In genomic region chr11:8329336-8329735, GRCh38 we compare ENCODE assay signal across 14 cellular contexts.
DNase-seq lines count a peak whose midpoint lies in the region; FAIRE-seq and TF ChIP-seq lines count a peak whose summit lies in the region.
"Had no signal": no experiment of that assay in that cellular context is flagged by ENCODE, and none has a peak within 500 bp of the region (broad histone marks: within the 10 kb centered on the region; RNA-seq: fewer than 3 reads in every experiment).

No MANE protein-coding gene starts in this region.

- WGBS in neuronal stem cell (ENCODE audit: extremely low coverage in 2 of 2, insufficient read length in 2 of 2, insufficient replicate concordance in 1 of 2), 2 donors: no CpG with 5 or more reads among the region's 6 CpGs

- peak overlapping the region; percentile 38 to 95 (median 89) for H3K27ac Mint-ChIP-seq in brain
- no peak overlapping the region for H3K27ac Mint-ChIP-seq in progenitor cell of endocrine pancreas
- H3K27ac Mint-ChIP-seq: activated naive CD8-positive, alpha-beta T cell treated with anti-CD3 and anti-CD28 coated beads, Interleukin-2, amount 10 ng/mL, durations not matched to agents 7 days and 5 days; natural killer cell treated with Interleukin-12 subunit alpha and Interleukin-12 subunit beta and Interleukin-15 and Interleukin-18, amount 100 ng/mL, for 72 hours had no signal

- H4K91ac ChIP-seq in neuronal stem cell (ENCODE audit: low read depth, low read length, poor library complexity): no peak overlapping the region

- H3K4me1 Mint-ChIP-seq in brain (peaks cover 83% of the 10 kb centered on the region), progenitor cell of endocrine pancreas (ENCODE audit: low read depth) (no peaks in the 10 kb centered on the region)

- H3K9me3 Mint-ChIP-seq in brain: peaks cover 0 to 4% (median 0%) of the 10 kb centered on the region in 5 experiments
- no peaks in the 10 kb centered on the region for H3K9me3 Mint-ChIP-seq in progenitor cell of endocrine pancreas (ENCODE audit: low read depth)
- H3K9me3 Mint-ChIP-seq: activated naive CD8-positive, alpha-beta T cell treated with anti-CD3 and anti-CD28 coated beads, Interleukin-2, amount 10 ng/mL, durations not matched to agents 7 days and 5 days; activated T-cell treated with anti-CD3 and anti-CD28 coated beads, Interleukin-2, amount 50 U/mL, for 4 hours; natural killer cell treated with Interleukin-12 subunit alpha and Interleukin-12 subunit beta and Interleukin-15 and Interleukin-18, amount 100 ng/mL, for 72 hours had no signal

- H3K36me3 Mint-ChIP-seq in brain (no peaks in the 10 kb centered on the region), progenitor cell of endocrine pancreas (ENCODE audit: insufficient read depth) (no peaks in the 10 kb centered on the region)
- H3K36me3 Mint-ChIP-seq: activated naive CD8-positive, alpha-beta T cell treated with anti-CD3 and anti-CD28 coated beads, Interleukin-2, amount 10 ng/mL, durations not matched to agents 7 days and 5 days; natural killer cell treated with Interleukin-12 subunit alpha and Interleukin-12 subunit beta and Interleukin-15 and Interleukin-18, amount 100 ng/mL, for 72 hours had no signal

- H3K27me3 ChIP-seq in BLaER1 (no peaks in the 10 kb centered on the region), HUES6 (ENCODE audit: control insufficient read depth, insufficient read depth, low read length) (no peaks in the 10 kb centered on the region), neuronal stem cell (ENCODE audit: control insufficient read depth in 3 of 3, insufficient read depth in 3 of 3, low read depth in 1 of 3, low read length in 3 of 3) (peaks cover 0 to 3% (median 0%) of the 10 kb centered on the region in 3 experiments)

- peak overlapping the region in 4 of 5 experiments; percentile 44 to 74 (median 70) for H3K4me3 Mint-ChIP-seq in brain
- H3K4me3 Mint-ChIP-seq in progenitor cell of endocrine pancreas (ENCODE audit: low read depth): no peak overlapping the region
- H3K4me3 Mint-ChIP-seq: activated T-cell treated with anti-CD3 and anti-CD28 coated beads, Interleukin-2, amount 50 U/mL, for 4 hours had no signal

- H3K23ac ChIP-seq in neuronal stem cell (ENCODE audit: low read depth, low read length, poor library complexity): peak overlapping the region; percentile 38

- H3K4me1 ChIP-seq in BLaER1: peaks cover 66% of the 10 kb centered on the region
- peaks cover 40% of the 10 kb centered on the region for H3K4me1 ChIP-seq in HUES6 (ENCODE audit: control insufficient read depth, insufficient read depth, low read length)
- H3K4me1 ChIP-seq in neuronal stem cell (ENCODE audit: control insufficient read depth in 2 of 2, insufficient read depth in 1 of 2, low read depth in 1 of 2, low read length in 2 of 2): peaks cover 22 to 43% of the 10 kb centered on the region in 2 donors

- in situ Hi-C loops in ACHN (cut with HindIII; ENCODE audit: low pct_ligation_motif_present, low pct_unique_long_range_greater_than_20kb, low sequenced_read_pairs): no loop called here

- H3K4me2 ChIP-seq in BLaER1: peak overlapping the region; percentile 90
- H3K4me2 ChIP-seq in neuronal stem cell (ENCODE audit: insufficient read depth, low read length, poor library complexity, severe bottlenecking): peak overlapping the region; percentile 30

- no peak for TF ChIP-seq CTCF in brain (conservative IDR thresholded peaks at IDR 0.05)
- no peak for TF ChIP-seq CTCF in progenitor cell of endocrine pancreas (IDR thresholded peaks at IDR 0.05; ENCODE audit: unreplicated experiment)

- no peaks in the 10 kb centered on the region for H3K79me1 ChIP-seq in neuronal stem cell (ENCODE audit: low read depth, low read length)

- no peaks in the 10 kb centered on the region for H4K20me1 ChIP-seq in BLaER1

- peak overlapping the region; percentile 88 for H2BK5ac ChIP-seq in neuronal stem cell (ENCODE audit: low read length)

- H3K9me3 ChIP-seq in BLaER1 (no peaks in the 10 kb centered on the region), HUES6 (ENCODE audit: control insufficient read depth, insufficient read depth, low read depth, low read length) (no peaks in the 10 kb centered on the region), neuronal stem cell (replicated peaks in 1 of 2; ENCODE audit: control insufficient read depth in 2 of 2, insufficient read depth in 1 of 2, low read depth in 1 of 2, low read length in 2 of 2) (no peaks in the 10 kb centered on the region)
- H3K9me3 ChIP-seq: left lung had no signal

- peak overlapping the region; percentile 93 for H2BK12ac ChIP-seq in neuronal stem cell (ENCODE audit: low read length)

- no peak for FAIRE-seq in frontal cortex (lab: Jason Lieb, UNC)

- H2AFZ ChIP-seq in neuronal stem cell (ENCODE audit: low read length): peak overlapping the region; percentile 98

- H3K18ac ChIP-seq in neuronal stem cell (ENCODE audit: low read length): peak overlapping the region; percentile 93

- no peak overlapping the region for H3K4ac ChIP-seq in neuronal stem cell (ENCODE audit: low read length)

- H2BK15ac ChIP-seq in neuronal stem cell (ENCODE audit: low read length): peak overlapping the region; percentile 98

- DNase-seq in neuronal stem cell (ENCODE audit: low spot score) (no peak), ACHN (no peak), frontal cortex (ENCODE audit: low spot score in 2 of 2) (no peak), progenitor cell of endocrine pancreas (ENCODE audit: low spot score, unreplicated experiment) (no peak)
- DNase-seq in stimulated activated CD4-positive, alpha-beta T cell treated with anti-CD3 and anti-CD28 coated beads, Interleukin-4, amount 100 ng/mL, for 24 hours: no peak
- DNase-seq: NCI-H187 treated with DMSO at 0.1 percent for 48 hours had no signal

- H3K4me3 ChIP-seq in BLaER1: no peak overlapping the region
- peak overlapping the region; percentile 47 for H3K4me3 ChIP-seq in HUES6 (ENCODE audit: low read depth, low read length)
- H3K4me3 ChIP-seq in neuronal stem cell (ENCODE audit: low read length in 2 of 2): peak overlapping the region in 1 of 2 donors; percentile 49
- H3K4me3 ChIP-seq: left lung had no signal

- peak overlapping the region; percentile 95 for H3K14ac ChIP-seq in neuronal stem cell (ENCODE audit: low read length)

- H3K36me3 ChIP-seq in BLaER1 (no peaks in the 10 kb centered on the region), HUES6 (ENCODE audit: control insufficient read depth, insufficient read depth, low read length) (no peaks in the 10 kb centered on the region), neuronal stem cell (replicated peaks in 1 of 2; ENCODE audit: control insufficient read depth in 2 of 2, insufficient read depth in 2 of 2, low read length in 2 of 2) (no peaks in the 10 kb centered on the region)
- H3K36me3 ChIP-seq: left lung had no signal

- H4K8ac ChIP-seq in neuronal stem cell (ENCODE audit: low read depth, low read length): no peak overlapping the region

- H2AK5ac ChIP-seq in neuronal stem cell (ENCODE audit: low read depth, low read length): peak overlapping the region; percentile 73

- no peak overlapping the region for H3K9ac ChIP-seq in BLaER1
- peak overlapping the region; percentile 45 for H3K9ac ChIP-seq in HUES6 (ENCODE audit: low read length)
- H3K9ac ChIP-seq in neuronal stem cell (ENCODE audit: low read depth, low read length, poor library complexity): peak overlapping the region; percentile 78

- H3K27ac ChIP-seq in BLaER1 (peak overlapping the region; percentile 38; the same call in 1 of the 2 replicates), HUES6 (ENCODE audit: low read depth, low read length) (no peak overlapping the region), neuronal stem cell (replicated peaks; ENCODE audit: low read length) (peak overlapping the region; percentile 25)
- H3K27ac ChIP-seq: HL-60, left lung had no signal

- H3K27me3 Mint-ChIP-seq in brain (peaks cover 29% of the 10 kb centered on the region), progenitor cell of endocrine pancreas (peaks cover 10% of the 10 kb centered on the region)

- H2BK120ac ChIP-seq in neuronal stem cell (ENCODE audit: low read depth, low read length): no peak overlapping the region
